ENCODE assay signal across 22 cellular contexts in the genomic region with DNA sequence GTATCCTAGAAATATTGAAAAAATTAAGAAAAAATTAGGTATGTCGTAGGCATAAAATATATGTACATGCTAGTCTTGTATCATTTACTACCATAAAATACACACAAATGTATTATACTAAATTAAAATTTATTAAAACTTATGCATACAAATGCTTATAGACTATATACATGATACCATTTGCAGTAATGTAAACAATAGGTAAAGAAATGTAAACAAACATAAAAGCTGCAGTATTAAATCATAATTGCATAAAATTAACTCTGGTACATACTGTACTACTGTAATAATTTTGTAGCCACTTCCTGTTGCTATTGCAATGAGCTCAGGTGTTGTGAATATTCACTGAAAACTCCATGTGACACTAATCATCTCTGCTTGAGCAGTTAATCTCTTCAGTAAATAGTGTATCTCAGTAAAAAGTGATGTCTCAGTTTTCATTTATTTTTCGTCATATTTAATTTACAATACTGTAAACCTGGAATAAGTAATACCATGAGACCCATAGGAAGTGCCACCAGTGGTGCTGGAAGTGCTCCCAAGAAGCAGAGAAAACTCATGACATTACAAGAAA.
"Had no signal": no experiment of that assay in that cellular context is flagged by ENCODE, and none has a peak within 500 bp of the region (broad histone marks: within the 10 kb centered on the region; RNA-seq: fewer than 3 reads in every experiment).

No MANE protein-coding gene starts in this region.

- H3K9me3 ChIP-seq: breast epithelium, colonic mucosa had no signal

- H3K27ac ChIP-seq: breast epithelium, colonic mucosa, PC-9 had no signal

- H3K27me3 ChIP-seq: breast epithelium, colonic mucosa had no signal

- ATAC-seq: activated CD8-positive, alpha-beta memory T cell treated with anti-CD3 and anti-CD28 coated beads, Interleukin-2, amount 10 ng/mL, durations not matched to agents 7 days and 5 days; T-helper 17 cell had no signal

- H3K36me3 ChIP-seq: breast epithelium had no signal

- H3K4me1 ChIP-seq: breast epithelium, colonic mucosa had no signal

- DNase-seq: activated B cell treated with CpG ODN at 0.5 μM for 24 hours; activated CD4-positive, alpha-beta T cell treated with anti-CD3 and anti-CD28 coated beads for 1 hour; activated CD4-positive, alpha-beta T cell treated with anti-CD3 and anti-CD28 coated beads, Interleukin-2, amount 10 ng/mL, durations not matched to agents 24 days and 14 days; activated CD4-positive, alpha-beta T cell treated with anti-CD3 and anti-CD28 coated beads, Interleukin-2, amount 50 U/mL, for 48 hours; activated CD8-positive, alpha-beta memory T cell treated with anti-CD3 and anti-CD28 coated beads, Interleukin-2, amount 10 ng/mL, durations not matched to agents 7 days and 5 days; activated effector memory CD4-positive, alpha-beta T cell treated with Interleukin-2 at 50 U/mL for 16 hours; activated naive CD4-positive, alpha-beta T cell; activated T-cell treated with anti-CD3 and anti-CD28 coated beads, Interleukin-2, amount 50 U/mL, for 24 hours; aorta; caudate nucleus; colonic mucosa; NCI-H1105 treated with DMSO at 0.1 percent for 48 hours; NCI-H1436 treated with DMSO at 0.1 percent for 48 hours; NCI-H1930; NCI-H2107; NCI-H2171 treated with DMSO at 0.1 percent for 48 hours; NCI-H510A treated with DMSO at 0.1 percent for 48 hours; PC-9; SHP77 treated with DMSO at 0.1 percent for 48 hours; T-helper 17 cell; T-helper 9 cell had no signal

- H3K4me3 ChIP-seq: breast epithelium, colonic mucosa, PC-9 had no signal
